ENCODE assay signal across 22 cellular contexts in genomic region chr15:55873024-55873745, GRCh38.
DNase-seq lines count a peak whose midpoint lies in the region; ATAC-seq and TF ChIP-seq lines count a peak whose summit lies in the region.
"Had no signal": no experiment of that assay in that cellular context is flagged by ENCODE, and none has a peak within 500 bp of the region (broad histone marks: within the 10 kb centered on the region; RNA-seq: fewer than 3 reads in every experiment).

No MANE protein-coding gene starts in this region.

- H3K36me3 ChIP-seq in psoas muscle (ENCODE audit: insufficient read depth in 1 of 2, low read depth in 1 of 2): peaks cover 0 to 5% of the 10 kb centered on the region in 2 donors
- no peaks in the 10 kb centered on the region for H3K36me3 ChIP-seq in testis (ENCODE audit: low read depth, missing control alignments)
- H3K36me3 ChIP-seq: prostate gland, upper lobe of left lung had no signal

- H3K4me1 ChIP-seq in psoas muscle (peaks cover 47% of the 10 kb centered on the region), testis (no peaks in the 10 kb centered on the region)
- H3K4me1 ChIP-seq: foreskin keratinocyte, prostate gland had no signal

- intact Hi-C loops in psoas muscle (cut with DNase I): no loop called here
- intact Hi-C loops in testis (cut with DNase I; ENCODE audit: low total_unique reads): no loop called here

- TF ChIP-seq CTCF in VCaP (conservative IDR thresholded peaks at IDR 0.05) (no peak), fibroblast of pulmonary artery (IDR thresholded peaks at IDR 0.05; ENCODE audit: low read length, missing control alignments) (no peak), psoas muscle (IDR thresholded peaks at IDR 0.05) (no peak), testis (IDR thresholded peaks at IDR 0.05) (no peak)

- no peaks in the 10 kb centered on the region for H3K27me3 ChIP-seq in psoas muscle (ENCODE audit: insufficient read depth in 3 of 3, low read length in 2 of 3)
- H3K27me3 ChIP-seq in testis: no peaks in the 10 kb centered on the region
- H3K27me3 ChIP-seq: foreskin keratinocyte, upper lobe of left lung had no signal

- WGBS in psoas muscle, 3 donors: 62 to 73% (median 73%) methylated on average over 4 of the region's 4 CpGs
- 59 to 65% methylated on average over 4 of the region's 4 CpGs for WGBS in testis, 2 donors

- H3K27ac ChIP-seq in VCaP (peak overlapping the region; percentile 35), psoas muscle (peak overlapping the region; percentile 83), testis (no peak overlapping the region)
- H3K27ac ChIP-seq: foreskin keratinocyte, prostate gland, upper lobe of left lung had no signal

- peaks cover 9% of the 10 kb centered on the region for H3K9me3 ChIP-seq in psoas muscle
- no peaks in the 10 kb centered on the region for H3K9me3 ChIP-seq in testis
- H3K9me3 ChIP-seq: prostate gland, upper lobe of left lung had no signal

- H3K4me3 ChIP-seq in fibroblast of pulmonary artery (replicated peaks; ENCODE audit: low read depth, low read length): peak overlapping the region; percentile 45
- H3K4me3 ChIP-seq in psoas muscle: peak overlapping the region; percentile 54
- no peak overlapping the region for H3K4me3 ChIP-seq in testis
- H3K4me3 ChIP-seq: prostate gland, upper lobe of left lung had no signal

- ATAC-seq in psoas muscle: no peak
- ATAC-seq: CD8-positive, alpha-beta T cell; effector memory CD8-positive, alpha-beta T cell; foreskin keratinocyte; left lobe of liver; stimulated activated memory B cell treated with anti-CD40 and anti-IgM and Interleukin-4, amounts not matched to agents 10 μg/mL and 1 μg/mL and 100 μg/mL, for 72 hours; WTC11 had no signal

- in situ Hi-C loops in Caki2 (cut with HindIII; ENCODE audit: low pct_unique_long_range_greater_than_20kb, low sequenced_read_pairs): no loop called here

- DNase-seq in Caki2 (ENCODE audit: low read depth) (peak; percentile 65), fibroblast of pulmonary artery (ENCODE audit: low read depth) (peak; percentile 73), psoas muscle (no peak), NCI-H2171 treated with DMSO at 0.1 percent for 48 hours (lab: John Stamatoyannopoulos, UW) (no peak), testis (no peak), NK-92 (lab: John Stamatoyannopoulos, UW; ENCODE audit: unreplicated experiment) (no peak), NCI-H1048 (lab: John Stamatoyannopoulos, UW) (no peak)
- DNase-seq: activated CD8-positive, alpha-beta memory T cell treated with anti-CD3 and anti-CD28 coated beads for 24 hours; CD8-positive, alpha-beta T cell; central memory CD4-positive, alpha-beta T cell; effector memory CD8-positive, alpha-beta T cell; foreskin keratinocyte; naive B cell; NCI-H1694 treated with DMSO at 0.1 percent for 48 hours; NCI-H446; stimulated activated CD4-positive, alpha-beta T cell treated with anti-CD3 and anti-CD28 coated beads, Interleukin-12 subunit alpha, Interleukin-12 subunit beta, amount 100 ng/mL, for 4 hours; upper lobe of left lung had no signal

- no peak for TF ChIP-seq POLR2A in testis (IDR thresholded peaks at IDR 0.05)

Comparison
In these comparisons a context has a peak if more than half of its experiments do, and no peak if none do; other contexts are left out.
1. DNase-seq: peak in Caki2 (single experiment) and fibroblast of pulmonary artery (single experiment); none in psoas muscle (0 of 2), NCI-H2171 treated with DMSO at 0.1 percent for 48 hours (single experiment), testis (single experiment), NK-92 (single experiment) and NCI-H1048 (single experiment).
2. H3K27ac ChIP-seq: peak in VCaP (single experiment) and psoas muscle (single experiment); none in testis (0 of 2).
3. H3K4me3 ChIP-seq: peak in fibroblast of pulmonary artery (single experiment) and psoas muscle (single experiment); none in testis (0 of 2).